8 cellular contexts compared by ENCODE assay signal in the genomic region with DNA sequence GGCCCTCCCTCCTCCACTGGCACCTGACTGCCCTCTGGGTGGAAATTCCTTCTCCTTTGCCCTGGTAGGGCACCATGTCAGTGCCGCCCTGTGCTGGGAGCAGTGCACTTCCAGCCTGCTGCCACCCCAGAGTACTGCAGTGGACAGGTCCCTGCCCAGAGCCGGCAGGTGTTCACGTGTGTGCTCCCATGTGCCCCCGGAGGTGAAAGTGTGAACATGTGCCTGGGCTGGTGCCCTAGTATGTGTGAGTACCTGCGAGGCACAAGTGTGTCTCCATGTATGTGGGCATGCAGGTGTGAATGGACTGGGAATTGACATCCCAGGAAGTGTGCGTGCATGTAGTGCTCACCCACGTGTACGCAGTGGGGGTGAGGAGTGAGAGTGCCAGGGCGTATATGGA. TPM values are rescaled to one million over a fixed set of nuclear protein-coding genes. Genes with fewer than 3 reads are reported as not detected.
DNase-seq lines count a peak whose midpoint lies in the region; ATAC-seq and TF ChIP-seq lines count a peak whose summit lies in the region.

No MANE protein-coding gene starts in this region.

- no peak overlapping the region for H3K9ac ChIP-seq in MM.1S (ENCODE audit: low read length)

- no peaks in the 10 kb centered on the region for H3K9me3 Mint-ChIP-seq in activated naive CD8-positive, alpha-beta T cell treated with anti-CD3 and anti-CD28 coated beads for 36 hours

- H2AFZ ChIP-seq in MM.1S (ENCODE audit: low read length), result no peak overlapping the region

- no peaks in the 10 kb centered on the region for H3K36me3 ChIP-seq in MM.1S (replicated peaks; ENCODE audit: insufficient read depth, low read length)

- H3K4me2 ChIP-seq in MM.1S (ENCODE audit: low read depth, low read length), result no peak overlapping the region

- H3K27me3 Mint-ChIP-seq in activated naive CD8-positive, alpha-beta T cell treated with anti-CD3 and anti-CD28 coated beads for 36 hours, result no peaks in the 10 kb centered on the region

- H3K27ac Mint-ChIP-seq in activated naive CD8-positive, alpha-beta T cell treated with anti-CD3 and anti-CD28 coated beads for 36 hours, result peak overlapping the region; percentile 2

- no peak for ATAC-seq in GM18873 (IDR thresholded peaks at IDR 0.05; ENCODE audit: low FRiP score, unreplicated experiment)
- no peak for ATAC-seq in HG03354 (IDR thresholded peaks at IDR 0.05; ENCODE audit: poor library complexity, severe bottlenecking, unreplicated experiment)

- intact Hi-C loops in posterior vena cava (cut with DNase I), result no loop called here

- H3K4me3 Mint-ChIP-seq in activated naive CD8-positive, alpha-beta T cell treated with anti-CD3 and anti-CD28 coated beads for 36 hours, result no peak overlapping the region

- H3K79me2 ChIP-seq in MM.1S (ENCODE audit: low read length), result no peaks in the 10 kb centered on the region

- no peaks in the 10 kb centered on the region for H4K20me1 ChIP-seq in MM.1S (ENCODE audit: insufficient read depth, low read length)

- no peak overlapping the region for H3K4me3 ChIP-seq in MM.1S (ENCODE audit: low read length)

- no peaks in the 10 kb centered on the region for H3F3A ChIP-seq in MM.1S (ENCODE audit: insufficient read depth, low read length)

- no peaks in the 10 kb centered on the region for H3K9me3 ChIP-seq in MM.1S (replicated peaks; ENCODE audit: insufficient read depth, low read length)

- peaks cover 31% of the 10 kb centered on the region for H3K4me1 Mint-ChIP-seq in activated naive CD8-positive, alpha-beta T cell treated with anti-CD3 and anti-CD28 coated beads for 36 hours

- H3K27me3 ChIP-seq in MM.1S (replicated peaks; ENCODE audit: insufficient read depth, low read length), result no peaks in the 10 kb centered on the region

- H3K4me1 ChIP-seq in MM.1S (ENCODE audit: low read length), result no peaks in the 10 kb centered on the region

- TF ChIP-seq CTCF in GM12872 (IDR thresholded peaks at IDR 0.05; ENCODE audit: insufficient read depth, low read depth, low read length) (peak; percentile 69), MM.1S (IDR thresholded peaks at IDR 0.05; ENCODE audit: low read length) (peak; percentile 46)

- H3K27ac ChIP-seq in MM.1S (ENCODE audit: low read length), result no peak overlapping the region

- DNase-seq in MM.1S (peak; percentile 40), posterior vena cava (ENCODE audit: low spot score) (peak; percentile 72), mucosa of gallbladder (ENCODE audit: low spot score) (no peak), RKO (ENCODE audit: low spot score) (no peak)
- peak; percentile 39 for DNase-seq in activated naive CD8-positive, alpha-beta T cell treated with anti-CD3 and anti-CD28 coated beads for 36 hours

- no peaks in the 10 kb centered on the region for H3K9me2 ChIP-seq in MM.1S (replicated peaks; ENCODE audit: insufficient read depth, low read length)

- peaks cover 4% of the 10 kb centered on the region for H3K36me3 Mint-ChIP-seq in activated naive CD8-positive, alpha-beta T cell treated with anti-CD3 and anti-CD28 coated beads for 36 hours

RNA-seq across cellular contexts. Expression of a gene that starts 29.4 kb away (rescaled TPM):
- total RNA-seq in activated naive CD8-positive, alpha-beta T cell treated with anti-CD3 and anti-CD28 coated beads for 36 hours, result 1 to 10 TPM; 3.3 to 3.9 TPM
- total RNA-seq in posterior vena cava (1 to 10 TPM; 3.1 to 5.4 TPM), mucosa of gallbladder (176 TPM)

RNA-seq across cellular contexts. Expression of a gene that starts 33.4 kb away (rescaled TPM):
- total RNA-seq in activated naive CD8-positive, alpha-beta T cell treated with anti-CD3 and anti-CD28 coated beads for 36 hours, result 1 to 10 TPM; 3.2 to 3.6 TPM
- 10 to 100 TPM in 1 of 2 donors, 1 to 10 TPM in 1; 8.9 to 11.9 TPM for total RNA-seq in posterior vena cava
- total RNA-seq in mucosa of gallbladder, result 15.1 TPM

Comparison
In these comparisons a context has a peak if more than half of its experiments do, and no peak if none do; other contexts are left out.
1. DNase-seq: peak in MM.1S (single experiment), activated naive CD8-positive, alpha-beta T cell treated with anti-CD3 and anti-CD28 coated beads for 36 hours (single experiment) and posterior vena cava (single experiment); none in mucosa of gallbladder (single experiment) and RKO (single experiment).
2. RNA of a gene that starts 29.4 kb away (total RNA-seq): 176 TPM in mucosa of gallbladder (single experiment); 3.1 to 5.4 TPM in posterior vena cava and 3.3 to 3.9 TPM in activated naive CD8-positive, alpha-beta T cell treated with anti-CD3 and anti-CD28 coated beads for 36 hours; every median in the first group is over 10 times any median in the second.